25 cellular contexts compared by ENCODE assay signal in the genomic region with DNA sequence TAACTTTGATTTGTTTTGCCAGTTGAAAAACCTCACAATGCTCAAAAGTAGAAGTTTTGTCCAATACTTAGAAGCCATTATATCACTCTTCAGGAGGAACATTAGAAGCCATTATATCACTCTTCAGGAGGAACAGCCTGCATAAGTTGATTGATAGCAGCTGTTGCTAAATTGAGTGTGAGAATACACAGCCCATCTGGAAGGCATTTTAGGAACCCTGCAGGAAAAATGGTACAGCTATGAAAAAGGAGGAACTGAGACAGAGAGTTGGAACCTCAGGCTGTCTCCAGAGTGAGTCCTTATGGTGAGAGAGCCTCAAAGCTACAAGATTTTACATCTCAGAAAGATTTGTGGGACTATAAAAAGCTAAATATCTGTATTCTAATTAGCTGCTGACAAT.
A peak's percentile ranks its signal among the peaks of the same experiment; 100 is the strongest.
DNase-seq lines count a peak whose midpoint lies in the region; ATAC-seq and TF ChIP-seq lines count a peak whose summit lies in the region.
"Had no signal": no experiment of that assay in that cellular context is flagged by ENCODE, and none has a peak within 500 bp of the region (broad histone marks: within the 10 kb centered on the region; RNA-seq: fewer than 3 reads in every experiment).

No MANE protein-coding gene starts in this region.

- H3K27ac ChIP-seq in upper lobe of right lung = no peak overlapping the region
- H3K27ac ChIP-seq: A549, dorsolateral prefrontal cortex had no signal

- ATAC-seq in Right ventricle myocardium inferior (peak; percentile 89), upper lobe of right lung (peak; percentile 43)
- ATAC-seq: A549; stimulated activated memory B cell treated with anti-CD40 and anti-IgM and Interleukin-4, amounts not matched to agents 10 μg/mL and 1 μg/mL and 100 μg/mL, for 72 hours; T-helper 17 cell had no signal

- H3K27ac Mint-ChIP-seq in chondrocyte (ENCODE audit: unreplicated experiment) = no peak overlapping the region
- H3K27ac Mint-ChIP-seq: activated naive CD4-positive, alpha-beta T cell treated with anti-CD3 and anti-CD28 coated beads, Interleukin-2, amount 50 U/mL, for 24 hours; stimulated activated memory B cell treated with anti-CD40 and anti-IgM and Interleukin-4, amounts not matched to agents 10 μg/mL and 1 μg/mL and 100 μg/mL, for 72 hours; T-helper 17 cell had no signal

- H3K4me1 Mint-ChIP-seq in chondrocyte (ENCODE audit: low read depth) = no peaks in the 10 kb centered on the region
- H3K4me1 Mint-ChIP-seq: activated naive CD4-positive, alpha-beta T cell treated with anti-CD3 and anti-CD28 coated beads, Interleukin-2, amount 50 U/mL, for 24 hours; stimulated activated memory B cell treated with anti-CD40 and anti-IgM and Interleukin-4, amounts not matched to agents 10 μg/mL and 1 μg/mL and 100 μg/mL, for 72 hours; T-helper 17 cell had no signal

- no peaks in the 10 kb centered on the region for H3K36me3 Mint-ChIP-seq in chondrocyte (ENCODE audit: low read depth)
- H3K36me3 Mint-ChIP-seq: activated naive CD4-positive, alpha-beta T cell treated with anti-CD3 and anti-CD28 coated beads, Interleukin-2, amount 50 U/mL, for 24 hours; stimulated activated memory B cell treated with anti-CD40 and anti-IgM and Interleukin-4, amounts not matched to agents 10 μg/mL and 1 μg/mL and 100 μg/mL, for 72 hours had no signal

- H3K4me1 ChIP-seq in upper lobe of right lung = no peaks in the 10 kb centered on the region
- H3K4me1 ChIP-seq: A549 had no signal

- H3K4me3 ChIP-seq in upper lobe of right lung = no peak overlapping the region
- H3K4me3 ChIP-seq: A549, dorsolateral prefrontal cortex had no signal

- H3K4me3 Mint-ChIP-seq in chondrocyte (ENCODE audit: unreplicated experiment) = no peak overlapping the region
- H3K4me3 Mint-ChIP-seq: activated naive CD4-positive, alpha-beta T cell treated with anti-CD3 and anti-CD28 coated beads, Interleukin-2, amount 50 U/mL, for 24 hours; stimulated activated memory B cell treated with anti-CD40 and anti-IgM and Interleukin-4, amounts not matched to agents 10 μg/mL and 1 μg/mL and 100 μg/mL, for 72 hours; T-helper 17 cell had no signal

- intact Hi-C loops in Right ventricle myocardium inferior (cut with DNase I) = no loop called here
- intact Hi-C loops in cardiac septum (cut with DNase I) = no loop called here
- intact Hi-C loops in upper lobe of right lung (cut with DNase I) = no loop called here

- H3K9me3 ChIP-seq in upper lobe of right lung = no peaks in the 10 kb centered on the region
- H3K9me3 ChIP-seq: A549 had no signal

- TF ChIP-seq CTCF in upper lobe of right lung (IDR thresholded peaks at IDR 0.05) (no peak), chondrocyte (IDR thresholded peaks at IDR 0.05) (no peak)

- DNase-seq in Right ventricle myocardium inferior (ENCODE audit: missing footprints) (no peak), cardiac septum (ENCODE audit: low spot score) (no peak), NCI-H524 (lab: John Stamatoyannopoulos, UW) (peak; percentile 37 to 77), fibroblast of the conjunctiva (ENCODE audit: low read depth) (peak; percentile 13), upper lobe of right lung (no peak), HuH-7 (ENCODE audit: low spot score) (no peak), NCI-H2227 (lab: John Stamatoyannopoulos, UW; ENCODE audit: unreplicated experiment) (no peak), chondrocyte (ENCODE audit: low spot score) (no peak)
- DNase-seq: activated CD4-positive, alpha-beta T cell treated with anti-CD3 and anti-CD28 coated beads, Interleukin-2, amount 50 U/mL, for 1 hour; anterior cingulate cortex; central memory CD4-positive, alpha-beta T cell; DMS79 treated with DMSO at 0.1 percent for 48 hours; dorsolateral prefrontal cortex; H7; head of caudate nucleus; Kasumi-1; left cardiac atrium; NCI-H2029; NCI-H510A treated with DMSO at 0.1 percent for 48 hours; retina; stimulated activated CD4-positive, alpha-beta T cell treated with anti-CD3 and anti-CD28 coated beads, Interleukin-2, amount 100 ng/mL, for 48 hours; T-helper 17 cell had no signal

- H3K36me3 ChIP-seq in upper lobe of right lung = no peaks in the 10 kb centered on the region

- peaks cover 13% of the 10 kb centered on the region for H3K9me3 Mint-ChIP-seq in chondrocyte (ENCODE audit: low read depth)

- H3K27me3 Mint-ChIP-seq in chondrocyte (ENCODE audit: low read depth) = no peaks in the 10 kb centered on the region
- H3K27me3 Mint-ChIP-seq: stimulated activated memory B cell treated with anti-CD40 and anti-IgM and Interleukin-4, amounts not matched to agents 10 μg/mL and 1 μg/mL and 100 μg/mL, for 72 hours had no signal

- H3K27me3 ChIP-seq in upper lobe of right lung = no peaks in the 10 kb centered on the region
- H3K27me3 ChIP-seq: dorsolateral prefrontal cortex had no signal

Comparison
In these comparisons a context has a peak if more than half of its experiments do, and no peak if none do; other contexts are left out.
1. DNase-seq: peak in NCI-H524 (2 of 2) and fibroblast of the conjunctiva (single experiment); none in Right ventricle myocardium inferior (single experiment), cardiac septum (single experiment), upper lobe of right lung (single experiment), HuH-7 (single experiment), NCI-H2227 (single experiment) and chondrocyte (single experiment).